ENCODE assay signal across 14 cellular contexts in the genomic region with DNA sequence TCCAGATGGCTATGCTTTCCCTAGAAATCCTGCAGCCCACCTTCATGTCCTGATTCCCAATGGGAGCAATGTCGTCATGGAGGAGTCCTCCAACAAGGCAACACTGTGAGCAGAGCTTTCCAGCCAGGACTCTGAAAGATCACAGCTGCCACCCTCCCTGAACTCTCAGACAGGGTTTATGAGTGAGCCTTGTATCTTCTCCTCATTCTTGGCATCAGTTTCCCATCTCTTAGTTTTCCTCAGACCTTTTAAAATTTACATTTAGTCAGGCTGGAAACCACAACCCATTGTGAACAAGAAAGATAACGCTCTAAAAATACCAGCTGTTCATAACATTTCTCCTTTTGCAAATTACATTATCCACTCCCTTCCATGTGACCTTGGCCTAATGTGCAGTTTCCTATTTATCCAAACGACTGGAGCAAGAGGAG. TPM values are rescaled to one million over a fixed set of nuclear protein-coding genes. Genes with fewer than 3 reads are reported as not detected.
A peak's percentile ranks its signal among the peaks of the same experiment; 100 is the strongest.
DNase-seq lines count a peak whose midpoint lies in the region; TF ChIP-seq lines count a peak whose summit lies in the region.
"Had no signal": no experiment of that assay in that cellular context is flagged by ENCODE, and none has a peak within 500 bp of the region (broad histone marks: within the 10 kb centered on the region; RNA-seq: fewer than 3 reads in every experiment).

No MANE protein-coding gene starts in this region.

- no peaks in the 10 kb centered on the region for H3K9me3 ChIP-seq in A673 (ENCODE audit: low read depth, low read length, poor library complexity, severe bottlenecking)
- no peaks in the 10 kb centered on the region for H3K9me3 ChIP-seq in SK-N-MC (ENCODE audit: low read depth, low read length)
- no peaks in the 10 kb centered on the region for H3K9me3 ChIP-seq in muscle layer of duodenum (ENCODE audit: control insufficient read depth in 1 of 2, low read length in 2 of 2)

- H3K36me3 ChIP-seq in A673 (ENCODE audit: insufficient read depth, low read length, poor library complexity, severe bottlenecking) (no peaks in the 10 kb centered on the region), SK-N-MC (ENCODE audit: insufficient read depth, low read length) (no peaks in the 10 kb centered on the region), muscle layer of duodenum (ENCODE audit: control insufficient read depth in 1 of 2, insufficient read depth in 2 of 2, low read length in 2 of 2) (peaks cover 0 to 14% of the 10 kb centered on the region in 2 donors)

- intact Hi-C loops in A673 (cut with micrococcal nuclease; ENCODE audit: unreplicated experiment) = no loop called here

- no peak overlapping the region for H3K9ac ChIP-seq in SK-N-MC (ENCODE audit: insufficient read length)

- no peak overlapping the region for H3K27ac ChIP-seq in A673 (ENCODE audit: low read depth, low read length, poor library complexity, severe bottlenecking)
- H3K27ac ChIP-seq in SK-N-MC = peak overlapping the region; percentile 84
- H3K27ac ChIP-seq in muscle layer of duodenum (ENCODE audit: low read length) = peak overlapping the region; percentile 56
- no peak overlapping the region for H3K27ac ChIP-seq in substantia nigra (ENCODE audit: low read depth, low read length, poor library complexity, severe bottlenecking)

- H3K27me3 ChIP-seq in A673 (replicated peaks; ENCODE audit: insufficient read depth, low read depth, low read length, poor library complexity) (no peaks in the 10 kb centered on the region), muscle layer of duodenum (ENCODE audit: low read depth, low read length) (no peaks in the 10 kb centered on the region)

- H3K4me1 ChIP-seq in A673 (ENCODE audit: insufficient read depth, low read length, poor library complexity, severe bottlenecking) (peaks cover 30% of the 10 kb centered on the region), muscle layer of duodenum (ENCODE audit: control insufficient read depth in 1 of 2, insufficient read depth in 2 of 2, low read length in 2 of 2) (peaks cover 7 to 43% of the 10 kb centered on the region in 2 donors)

- POLR2A ChIA-PET in A673 (lab: Charles Lee; ENCODE audit: low non-redundant PET) = no interaction called here

- DNase-seq in A673 (ENCODE audit: low spot score) (peak; percentile 17), SK-N-MC (ENCODE audit: low read depth, low spot score) (no peak), dermis microvascular lymphatic vessel endothelial cell (ENCODE audit: low read depth in 2 of 2) (peak; percentile 73 to 86), NCI-H187 (lab: John Stamatoyannopoulos, UW) (no peak), NCI-H2107 (lab: John Stamatoyannopoulos, UW) (no peak), GM20000 (ENCODE audit: low spot score) (no peak), substantia nigra (lab: John Stamatoyannopoulos, UW) (no peak)
- DNase-seq: ACHN; activated CD8-positive, alpha-beta T cell treated with anti-CD3 and anti-CD28 coated beads for 36 hours; hippocampal formation; left cardiac atrium; NCI-H1436; SHP77 treated with DMSO at 0.1 percent for 48 hours had no signal

- BruUV-seq in A673 (replicated peaks; lab: Mats Ljungman, UMichigan) = no TSS peak

- no peak for TF ChIP-seq CTCF in A673 (conservative IDR thresholded peaks at IDR 0.05; ENCODE audit: low read depth, low read length)
- TF ChIP-seq CTCF in GM20000 (IDR thresholded peaks at IDR 0.05; ENCODE audit: extremely low read depth, missing control alignments) = no peak

- no peak overlapping the region for H3K4me3 ChIP-seq in A673 (ENCODE audit: low read depth, low read length, poor library complexity, severe bottlenecking)
- peak overlapping the region; percentile 27; the same call in 1 of the 2 replicates for H3K4me3 ChIP-seq in SK-N-MC
- no peak overlapping the region for H3K4me3 ChIP-seq in muscle layer of duodenum (ENCODE audit: low read depth in 1 of 2, low read length in 2 of 2)

- CTCF ChIA-PET in A673 (lab: Charles Lee) = interaction anchor here (0.6 kb wide), 1 partner anchor 43 kb away, joined by 3 read pairs; the partner anchor contains the start of gene RNF141

RNA-seq across cellular contexts. Expression of gene LYVE1, which starts 15.6 kb away (rescaled TPM):
- total RNA-seq in A673 (2021) = 0.11 and 0.15 TPM in 2 replicates
- 62.0 and 441 TPM in 2 replicates for total RNA-seq in dermis microvascular lymphatic vessel endothelial cell
- total RNA-seq: activated CD8-positive, alpha-beta T cell treated with anti-CD3 and anti-CD28 coated beads for 36 hours had no signal

RNA-seq across cellular contexts. Expression of gene RNF141, which starts 43.1 kb away (rescaled TPM):
- total RNA-seq in A673 (2021) (36.4 and 48.4 TPM in 2 replicates), dermis microvascular lymphatic vessel endothelial cell (38.0 and 48.9 TPM in 2 replicates)

Comparison
In these comparisons a context has a peak if more than half of its experiments do, and no peak if none do; other contexts are left out.
1. DNase-seq: peak in A673 (single experiment) and dermis microvascular lymphatic vessel endothelial cell (2 of 2); none in SK-N-MC (single experiment), NCI-H187 (0 of 2), NCI-H2107 (single experiment), GM20000 (single experiment) and substantia nigra (0 of 49).
2. H3K27ac ChIP-seq: peak in SK-N-MC (single experiment) and muscle layer of duodenum (single experiment); none in A673 (single experiment) and substantia nigra (single experiment).
3. RNA of gene LYVE1, which starts 15.6 kb away (total RNA-seq): 62.0 to 441 TPM in dermis microvascular lymphatic vessel endothelial cell; 0.11 to 0.15 TPM in A673; every median in the first group is over 10 times any median in the second.